Comparison of ENCODE assay signal across 8 cellular contexts in genomic region chr2:105834931-105835330, GRCh38.
A peak's percentile ranks its signal among the peaks of the same experiment; 100 is the strongest.
DNase-seq lines count a peak whose midpoint lies in the region; ATAC-seq and TF ChIP-seq lines count a peak whose summit lies in the region.

No MANE protein-coding gene starts in this region.

- H3K27ac Mint-ChIP-seq in activated CD8-positive, alpha-beta T cell treated with anti-CD3 and anti-CD28 coated beads for 36 hours, result peak overlapping the region; percentile 76

- in situ Hi-C loops in G401 (cut with HindIII; ENCODE audit: low sequenced_read_pairs), result no loop called here

- peaks cover 93% of the 10 kb centered on the region for H3K4me1 Mint-ChIP-seq in activated CD8-positive, alpha-beta T cell treated with anti-CD3 and anti-CD28 coated beads for 36 hours (ENCODE audit: low read depth)

- ATAC-seq in GM19468 (IDR thresholded peaks at IDR 0.05; ENCODE audit: extremely low read depth, unreplicated experiment) (peak; percentile 86), HG03159 (IDR thresholded peaks at IDR 0.05; ENCODE audit: unreplicated experiment) (peak; percentile 90), GM19023 (IDR thresholded peaks at IDR 0.05; ENCODE audit: unreplicated experiment) (no peak)
- ATAC-seq in activated CD8-positive, alpha-beta T cell treated with anti-CD3 and anti-CD28 coated beads for 36 hours, result no peak

- H3K9me3 Mint-ChIP-seq in activated CD8-positive, alpha-beta T cell treated with anti-CD3 and anti-CD28 coated beads for 36 hours, result peaks cover 40% of the 10 kb centered on the region

- H3K36me3 ChIP-seq in GM06990 (ENCODE audit: control insufficient read depth, insufficient read depth, low read length), result no peaks in the 10 kb centered on the region; the same call in 1 of the 2 replicates

- CTCF ChIA-PET in activated CD8-positive, alpha-beta T cell treated with anti-CD3 and anti-CD28 coated beads for 36 hours (lab: Charles Lee), result interaction anchor here (0.7 to 1.7 kb wide), 4 partner anchors 19 to 98 kb away, joined by 3 to 4 read pairs (median 4); no protein-coding TSS in a partner anchor

- no peak overlapping the region for H3K4me3 Mint-ChIP-seq in activated CD8-positive, alpha-beta T cell treated with anti-CD3 and anti-CD28 coated beads for 36 hours

- intact Hi-C loops in activated CD8-positive, alpha-beta T cell treated with anti-CD3 and anti-CD28 coated beads for 36 hours (cut with micrococcal nuclease), result loop anchor here (5.0 kb wide), 1 partner anchor 38 kb away; no protein-coding TSS in a partner anchor

- peaks cover 84% of the 10 kb centered on the region for H3K36me3 Mint-ChIP-seq in activated CD8-positive, alpha-beta T cell treated with anti-CD3 and anti-CD28 coated beads for 36 hours (ENCODE audit: low read depth)

- H3K27me3 Mint-ChIP-seq in activated CD8-positive, alpha-beta T cell treated with anti-CD3 and anti-CD28 coated beads for 36 hours, result no peaks in the 10 kb centered on the region

- no peak for TF ChIP-seq CTCF in GM06990 (IDR thresholded peaks at IDR 0.05; ENCODE audit: insufficient read depth, low read length, poor library complexity, severe bottlenecking)
- TF ChIP-seq CTCF in activated CD8-positive, alpha-beta T cell treated with anti-CD3 and anti-CD28 coated beads for 36 hours (IDR thresholded peaks at IDR 0.05), result no peak

- DNase-seq in GM06990 (ENCODE audit: extremely low read depth, insufficient read length) (peak; percentile 50), G401 (ENCODE audit: low spot score) (no peak), GF-D8 (lab: John Stamatoyannopoulos, UW) (no peak)
- DNase-seq in activated CD8-positive, alpha-beta T cell treated with anti-CD3 and anti-CD28 coated beads for 36 hours, result no peak
- DNase-seq in stimulated activated CD4-positive, alpha-beta T cell treated with anti-CD3 and anti-CD28 coated beads, Interleukin-1b, Interleukin-23, amount 100 ng/mL, for 48 hours, result no peak

- H3K4me3 ChIP-seq in GM06990 (replicated peaks; ENCODE audit: low read depth, low read length), result no peak overlapping the region

- no peaks in the 10 kb centered on the region for H3K27me3 ChIP-seq in GM06990 (replicated peaks; ENCODE audit: control insufficient read depth, insufficient read depth, low read length)

- POLR2A ChIA-PET in activated CD8-positive, alpha-beta T cell treated with anti-CD3 and anti-CD28 coated beads for 36 hours (lab: Charles Lee), result no interaction called here

Comparison
In these comparisons a context has a peak if more than half of its experiments do, and no peak if none do; other contexts are left out.
1. ATAC-seq: peak in GM19468 (single experiment) and HG03159 (single experiment); none in activated CD8-positive, alpha-beta T cell treated with anti-CD3 and anti-CD28 coated beads for 36 hours (single experiment) and GM19023 (single experiment).